In genomic region chr12:130856088-130856487, GRCh38 we compare ENCODE assay signal across 28 cellular contexts.
"Had no signal": no experiment of that assay in that cellular context is flagged by ENCODE, and none has a peak within 500 bp of the region (broad histone marks: within the 10 kb centered on the region; RNA-seq: fewer than 3 reads in every experiment).

No MANE protein-coding gene starts in this region.

- ATAC-seq: effector memory CD8-positive, alpha-beta T cell; esophagus mucosa; foreskin keratinocyte; gastrocnemius medialis; gastroesophageal sphincter; heart left ventricle; heart right ventricle had no signal

- H3K4me2 ChIP-seq: hepatocyte had no signal

- H3K4me3 ChIP-seq: colonic mucosa, dorsolateral prefrontal cortex, esophagus muscularis mucosa, esophagus squamous epithelium, gastrocnemius medialis, gastroesophageal sphincter, heart left ventricle, heart right ventricle, hepatocyte had no signal

- H3K36me3 ChIP-seq: colonic mucosa, esophagus muscularis mucosa, esophagus squamous epithelium, gastrocnemius medialis, gastroesophageal sphincter, heart left ventricle, heart right ventricle had no signal

- FAIRE-seq: colon, endometrium, endothelial cell of umbilical vein, frontal cortex had no signal

- H3K9me3 ChIP-seq: colonic mucosa, gastrocnemius medialis had no signal

- H3K27me3 ChIP-seq: colonic mucosa, foreskin keratinocyte, hepatocyte had no signal

- H3K4me1 ChIP-seq: colonic mucosa, esophagus muscularis mucosa, esophagus squamous epithelium, foreskin keratinocyte, gastrocnemius medialis, gastroesophageal sphincter, heart left ventricle, heart right ventricle had no signal

- H3K79me2 ChIP-seq: hepatocyte had no signal

- DNase-seq: colonic mucosa; cortex of kidney; dermis blood vessel endothelial cell; dorsolateral prefrontal cortex; effector CD4-positive, alpha-beta T cell; effector CD8-positive, alpha-beta T cell; effector memory CD4-positive, alpha-beta T cell; effector memory CD8-positive, alpha-beta T cell; endodermal cell; erythroblast; esophagus squamous epithelium; foreskin fibroblast; foreskin keratinocyte; foreskin melanocyte; gastrocnemius medialis; glutamatergic neuron; head of caudate nucleus; heart left ventricle; heart right ventricle had no signal

- H2AFZ ChIP-seq: hepatocyte had no signal

- H3K27ac ChIP-seq: colonic mucosa, dorsolateral prefrontal cortex, epithelial cell of prostate, esophagus muscularis mucosa, esophagus squamous epithelium, foreskin keratinocyte, gastrocnemius medialis, gastroesophageal sphincter, heart left ventricle, heart right ventricle, hepatocyte had no signal
